8 cellular contexts compared by ENCODE assay signal in genomic region chr20:6122111-6122872, GRCh38. TPM values are rescaled to one million over a fixed set of nuclear protein-coding genes. Genes with fewer than 3 reads are reported as not detected.
DNase-seq lines count a peak whose midpoint lies in the region; ATAC-seq, FAIRE-seq and TF ChIP-seq lines count a peak whose summit lies in the region.

No MANE protein-coding gene starts in this region.

- under 1% methylated on average over 27 of the region's 27 CpGs for WGBS in right cardiac atrium

- TF ChIP-seq CTCF in WI38 (IDR thresholded peaks at IDR 0.05; ENCODE audit: low read depth, low read length): no peak

- no peaks in the 10 kb centered on the region for H3K9me3 ChIP-seq in right cardiac atrium (ENCODE audit: control insufficient read depth, low read length)

- DNase-seq in ELF-1 (ENCODE audit: low read depth, low spot score) (peak; percentile 65), right cardiac atrium (no peak), skeletal muscle cell (ENCODE audit: low read depth) (no peak), NCI-H446 treated with DMSO at 0.1 percent for 48 hours (lab: John Stamatoyannopoulos, UW) (no peak), GM19239 (ENCODE audit: insufficient read length, low spot score) (no peak)
- DNase-seq in activated CD8-positive, alpha-beta memory T cell treated with anti-CD3 and anti-CD28 coated beads, Interleukin-2, amount 50 U/mL, for 4 hours: no peak

- intact Hi-C loops in right cardiac atrium (cut with DNase I): no loop called here

- no peaks in the 10 kb centered on the region for H3K4me1 ChIP-seq in right cardiac atrium (ENCODE audit: control insufficient read depth, insufficient read depth, low read length)

- no peak for FAIRE-seq in GM19239 (lab: Jason Lieb, UNC)

- H3K27me3 ChIP-seq in right cardiac atrium (ENCODE audit: control insufficient read depth, insufficient read depth): no peaks in the 10 kb centered on the region

- H3K4me3 ChIP-seq in WI38 (ENCODE audit: low read depth, low read length): peak overlapping the region; percentile 56
- H3K4me3 ChIP-seq in right cardiac atrium (ENCODE audit: low read length): peak overlapping the region; percentile 6
- H3K4me3 ChIP-seq in skeletal muscle cell (ENCODE audit: low read depth, low read length): peak overlapping the region; percentile 58

- H3K27ac ChIP-seq in right cardiac atrium (ENCODE audit: low read length): no peak overlapping the region

- ATAC-seq in HG03354 (IDR thresholded peaks at IDR 0.05; ENCODE audit: poor library complexity, severe bottlenecking, unreplicated experiment): peak; percentile 38
- ATAC-seq in right cardiac atrium: peak; percentile 11 to 69

RNA-seq across cellular contexts. Expression of gene FERMT1, which starts 0.5 kb away (rescaled TPM):
- 1 to 10 TPM; 1.7 to 2.9 (median 2.1) TPM for total RNA-seq in right cardiac atrium
- polyA plus RNA-seq in right cardiac atrium: 0.54 TPM

Comparison
In these comparisons a context has a peak if more than half of its experiments do, and no peak if none do; other contexts are left out.
1. H3K4me3 ChIP-seq: peak in every context shown above with its lines; median percentile 58 in skeletal muscle cell; 56 in WI38; 6 in right cardiac atrium.